In the genomic region with DNA sequence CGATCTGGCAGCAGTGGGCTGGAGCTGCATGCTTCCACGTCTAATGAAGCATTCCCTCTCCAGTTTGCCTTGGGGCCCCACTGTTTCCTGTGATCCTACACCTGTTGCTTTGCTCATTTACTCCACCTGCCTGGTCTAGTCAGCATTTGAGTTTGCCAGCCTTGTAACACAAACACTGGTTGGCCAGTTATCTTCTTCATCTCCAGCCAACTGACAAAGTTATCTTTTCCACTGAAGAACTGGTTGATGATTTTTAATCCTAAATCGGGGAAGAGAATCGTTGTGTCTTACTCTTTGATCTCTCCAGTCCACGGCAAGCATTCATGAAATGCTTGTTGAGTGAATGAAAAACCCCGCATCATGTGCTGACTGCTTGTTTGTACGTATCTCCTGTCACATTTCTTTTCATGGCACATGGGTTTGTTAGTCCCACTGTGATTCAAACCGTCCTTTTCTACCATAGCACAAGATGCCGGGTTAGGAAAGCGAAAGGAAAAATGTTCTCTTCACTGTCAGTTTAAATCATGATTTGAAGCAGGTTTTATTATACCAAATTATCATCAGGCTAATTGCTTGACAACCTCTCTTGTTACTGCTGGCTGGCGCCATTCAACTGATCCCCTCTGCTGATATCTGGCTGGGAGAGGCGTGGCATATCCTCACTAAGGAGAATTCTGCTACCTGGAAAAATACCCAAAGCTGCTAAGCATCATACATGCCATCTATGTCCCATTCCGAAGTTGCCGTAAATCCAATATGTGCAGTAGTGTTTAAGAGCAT, we compare ENCODE assay signal across 17 cellular contexts.
DNase-seq lines count a peak whose midpoint lies in the region; ATAC-seq and TF ChIP-seq lines count a peak whose summit lies in the region.
"Had no signal": no experiment of that assay in that cellular context is flagged by ENCODE, and none has a peak within 500 bp of the region (broad histone marks: within the 10 kb centered on the region; RNA-seq: fewer than 3 reads in every experiment).

No MANE protein-coding gene starts in this region.

- no peak overlapping the region for H3K4me3 Mint-ChIP-seq in activated T-helper 1 cell treated with anti-CD3 and anti-CD28 coated beads, Interleukin-12 subunit alpha, Interleukin-12 subunit beta, Interleukin-2, Interleukin-4 antibody, amounts not matched to agents 30 ng/mL and 10 ng/mL and 1 ng/mL, durations not matched to agents 14 hours and 24 hours and 36 hours
- H3K4me3 Mint-ChIP-seq: activated T-helper 17 cell treated with anti-CD3 and anti-CD28 coated beads, Interleukin-2, amount 50 U/mL, for 72 hours; brain; CD8-positive, alpha-beta T cell; T-cell had no signal

- no peak overlapping the region for H3K27ac Mint-ChIP-seq in activated T-helper 1 cell treated with anti-CD3 and anti-CD28 coated beads, Interleukin-12 subunit alpha, Interleukin-12 subunit beta, Interleukin-2, Interleukin-4 antibody, amounts not matched to agents 30 ng/mL and 10 ng/mL and 1 ng/mL, durations not matched to agents 14 hours and 24 hours and 36 hours
- H3K27ac Mint-ChIP-seq: activated T-helper 17 cell treated with anti-CD3 and anti-CD28 coated beads, Interleukin-2, amount 50 U/mL, for 72 hours; CD8-positive, alpha-beta T cell; T-cell had no signal

- peak overlapping the region; percentile 64 for H3K27ac ChIP-seq in colonic mucosa
- H3K27ac ChIP-seq: heart left ventricle, lower lobe of right lung, tibial artery had no signal

- intact Hi-C loops in colonic mucosa (cut with DNase I): no loop called here
- intact Hi-C loops in activated T-helper 1 cell treated with anti-CD3 and anti-CD28 coated beads, Interleukin-12 subunit alpha, Interleukin-12 subunit beta, Interleukin-2, Interleukin-4 antibody, amounts not matched to agents 30 ng/mL and 10 ng/mL and 1 ng/mL, durations not matched to agents 14 hours and 24 hours and 36 hours (cut with micrococcal nuclease): no loop called here

- no peaks in the 10 kb centered on the region for H3K9me3 Mint-ChIP-seq in activated T-helper 1 cell treated with anti-CD3 and anti-CD28 coated beads, Interleukin-12 subunit alpha, Interleukin-12 subunit beta, Interleukin-2, Interleukin-4 antibody, amounts not matched to agents 30 ng/mL and 10 ng/mL and 1 ng/mL, durations not matched to agents 14 hours and 24 hours and 36 hours
- H3K9me3 Mint-ChIP-seq: activated T-helper 17 cell treated with anti-CD3 and anti-CD28 coated beads, Interleukin-2, amount 50 U/mL, for 72 hours; brain; CD8-positive, alpha-beta T cell; T-cell had no signal

- H3K9me3 ChIP-seq in colonic mucosa: no peaks in the 10 kb centered on the region
- H3K9me3 ChIP-seq: heart left ventricle, lower lobe of right lung, tibial artery had no signal

- peaks cover 47% of the 10 kb centered on the region for H3K27me3 Mint-ChIP-seq in activated T-helper 1 cell treated with anti-CD3 and anti-CD28 coated beads, Interleukin-12 subunit alpha, Interleukin-12 subunit beta, Interleukin-2, Interleukin-4 antibody, amounts not matched to agents 30 ng/mL and 10 ng/mL and 1 ng/mL, durations not matched to agents 14 hours and 24 hours and 36 hours (ENCODE audit: insufficient read depth)
- H3K27me3 Mint-ChIP-seq: brain had no signal

- peak overlapping the region in 1 of 2 donors; percentile 57 for H3K9ac ChIP-seq in colonic mucosa (ENCODE audit: low read depth in 2 of 2, low read length in 2 of 2)

- no peaks in the 10 kb centered on the region for H3K36me3 ChIP-seq in colonic mucosa
- H3K36me3 ChIP-seq: heart left ventricle, lower lobe of right lung, tibial artery had no signal

- no peaks in the 10 kb centered on the region for H3K36me3 Mint-ChIP-seq in activated T-helper 1 cell treated with anti-CD3 and anti-CD28 coated beads, Interleukin-12 subunit alpha, Interleukin-12 subunit beta, Interleukin-2, Interleukin-4 antibody, amounts not matched to agents 30 ng/mL and 10 ng/mL and 1 ng/mL, durations not matched to agents 14 hours and 24 hours and 36 hours (ENCODE audit: low read depth)
- H3K36me3 Mint-ChIP-seq: CD8-positive, alpha-beta T cell; T-cell had no signal

- ATAC-seq in GM19328 (IDR thresholded peaks at IDR 0.05; ENCODE audit: unreplicated experiment) (no peak), HG02571 (IDR thresholded peaks at IDR 0.05; ENCODE audit: unreplicated experiment) (no peak)
- ATAC-seq: activated T-helper 17 cell treated with anti-CD3 and anti-CD28 coated beads, Interleukin-2, amount 50 U/mL, for 72 hours; CD8-positive, alpha-beta T cell; heart left ventricle; lower lobe of right lung; T-cell had no signal

- DNase-seq in NCI-H1105 (lab: John Stamatoyannopoulos, UW): peak; percentile 67
- DNase-seq in NCI-H510A (lab: John Stamatoyannopoulos, UW): peak; percentile 79
- no peak for DNase-seq in colonic mucosa
- peak; percentile 33 for DNase-seq in retina
- no peak for DNase-seq in activated naive CD4-positive, alpha-beta T cell treated with anti-CD3 and anti-CD28 coated beads, Interleukin-2, amount 50 U/mL, for 16 hours
- no peak for DNase-seq in activated T-helper 1 cell treated with anti-CD3 and anti-CD28 coated beads, Interleukin-12 subunit alpha, Interleukin-12 subunit beta, Interleukin-2, Interleukin-4 antibody, amounts not matched to agents 30 ng/mL and 10 ng/mL and 1 ng/mL, durations not matched to agents 14 hours and 24 hours and 36 hours (ENCODE audit: low spot score)
- DNase-seq: activated CD4-positive, alpha-beta T cell treated with anti-CD3 and anti-CD28 coated beads for 4 hours; CD8-positive, alpha-beta T cell; heart left ventricle; lower lobe of right lung; nucleus accumbens; T-cell; tibial artery had no signal

- H3K27me3 ChIP-seq in colonic mucosa: no peaks in the 10 kb centered on the region
- H3K27me3 ChIP-seq: heart left ventricle, tibial artery had no signal

- H3K4me3 ChIP-seq in colonic mucosa: peak overlapping the region; percentile 6
- H3K4me3 ChIP-seq: heart left ventricle, lower lobe of right lung, tibial artery had no signal

- H3K4me1 ChIP-seq in colonic mucosa: peaks cover 5% of the 10 kb centered on the region

- TF ChIP-seq CTCF in colonic mucosa (IDR thresholded peaks at IDR 0.05): no peak

- H3K4me1 Mint-ChIP-seq in activated T-helper 1 cell treated with anti-CD3 and anti-CD28 coated beads, Interleukin-12 subunit alpha, Interleukin-12 subunit beta, Interleukin-2, Interleukin-4 antibody, amounts not matched to agents 30 ng/mL and 10 ng/mL and 1 ng/mL, durations not matched to agents 14 hours and 24 hours and 36 hours (ENCODE audit: low read depth): no peaks in the 10 kb centered on the region
- H3K4me1 Mint-ChIP-seq: activated T-helper 17 cell treated with anti-CD3 and anti-CD28 coated beads, Interleukin-2, amount 50 U/mL, for 72 hours; T-cell had no signal

Comparison
In these comparisons a context has a peak if more than half of its experiments do, and no peak if none do; other contexts are left out.
1. DNase-seq: peak in NCI-H1105 (single experiment), NCI-H510A (single experiment) and retina (single experiment); none in colonic mucosa (single experiment), activated naive CD4-positive, alpha-beta T cell treated with anti-CD3 and anti-CD28 coated beads, Interleukin-2, amount 50 U/mL, for 16 hours (single experiment) and activated T-helper 1 cell treated with anti-CD3 and anti-CD28 coated beads, Interleukin-12 subunit alpha, Interleukin-12 subunit beta, Interleukin-2, Interleukin-4 antibody, amounts not matched to agents 30 ng/mL and 10 ng/mL and 1 ng/mL, durations not matched to agents 14 hours and 24 hours and 36 hours (single experiment).